Comparison of ENCODE assay signal across 8 cellular contexts in the genomic region with DNA sequence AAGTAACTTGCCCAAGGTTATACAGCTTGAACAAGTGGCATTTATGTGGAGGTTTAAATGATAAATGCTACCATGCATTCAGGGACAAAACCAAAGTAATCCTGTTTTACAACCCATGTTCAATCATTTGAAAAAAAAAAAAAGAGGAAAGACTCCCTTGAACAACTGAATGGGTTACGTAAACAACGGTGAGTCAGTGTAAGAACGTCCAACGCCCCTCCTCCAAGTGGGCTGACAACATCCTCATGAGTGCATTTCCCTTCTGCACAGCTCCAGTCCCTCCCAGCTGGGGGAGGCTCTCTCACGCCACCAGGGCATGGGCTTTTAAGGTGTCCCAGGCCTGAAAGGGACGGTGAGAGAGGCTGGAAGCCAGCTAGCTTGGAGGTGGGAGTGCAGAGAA.
DNase-seq lines count a peak whose midpoint lies in the region; ATAC-seq lines count a peak whose summit lies in the region.

No MANE protein-coding gene starts in this region.

- H3K27ac Mint-ChIP-seq in activated CD8-positive, alpha-beta memory T cell treated with anti-CD3 and anti-CD28 coated beads, Interleukin-2, amount 10 ng/mL, durations not matched to agents 7 days and 5 days = peak overlapping the region; percentile 88

- peak overlapping the region; percentile 86 for H3K27ac ChIP-seq in epithelial cell of prostate

- no peaks in the 10 kb centered on the region for H3K9me3 Mint-ChIP-seq in activated CD8-positive, alpha-beta memory T cell treated with anti-CD3 and anti-CD28 coated beads, Interleukin-2, amount 10 ng/mL, durations not matched to agents 7 days and 5 days (ENCODE audit: low read depth)

- CTCF ChIA-PET in activated CD8-positive, alpha-beta memory T cell treated with anti-CD3 and anti-CD28 coated beads, Interleukin-2, amount 10 ng/mL, durations not matched to agents 7 days and 5 days (lab: Charles Lee) = interaction anchor here (0.8 to 2.4 kb wide), 9 partner anchors 17 to 120 kb away, joined by 3 to 16 read pairs (median 5); no protein-coding TSS in a partner anchor

- peak; percentile 98 for ATAC-seq in activated CD8-positive, alpha-beta memory T cell treated with anti-CD3 and anti-CD28 coated beads, Interleukin-2, amount 10 ng/mL, durations not matched to agents 7 days and 5 days
- ATAC-seq in GM18909 (IDR thresholded peaks at IDR 0.05; ENCODE audit: poor library complexity, unreplicated experiment) (no peak), GM18498 (IDR thresholded peaks at IDR 0.05; ENCODE audit: unreplicated experiment) (no peak)

- H3K36me3 Mint-ChIP-seq in activated CD8-positive, alpha-beta memory T cell treated with anti-CD3 and anti-CD28 coated beads, Interleukin-2, amount 10 ng/mL, durations not matched to agents 7 days and 5 days = peaks cover 51% of the 10 kb centered on the region

- peaks cover 52% of the 10 kb centered on the region for H3K4me1 Mint-ChIP-seq in activated CD8-positive, alpha-beta memory T cell treated with anti-CD3 and anti-CD28 coated beads, Interleukin-2, amount 10 ng/mL, durations not matched to agents 7 days and 5 days

- no peaks in the 10 kb centered on the region for H3K27me3 Mint-ChIP-seq in activated CD8-positive, alpha-beta memory T cell treated with anti-CD3 and anti-CD28 coated beads, Interleukin-2, amount 10 ng/mL, durations not matched to agents 7 days and 5 days

- no peak overlapping the region for H3K4me3 Mint-ChIP-seq in activated CD8-positive, alpha-beta memory T cell treated with anti-CD3 and anti-CD28 coated beads, Interleukin-2, amount 10 ng/mL, durations not matched to agents 7 days and 5 days

- DNase-seq in GM04504 (ENCODE audit: low read depth) (peak; percentile 96), NCI-H69 (lab: John Stamatoyannopoulos, UW) (peak; percentile 81), epithelial cell of prostate (ENCODE audit: low read depth, low spot score) (peak; percentile 88), myocyte (ENCODE audit: low read depth) (peak; percentile 93)
- DNase-seq in activated CD8-positive, alpha-beta memory T cell treated with anti-CD3 and anti-CD28 coated beads, Interleukin-2, amount 10 ng/mL, durations not matched to agents 7 days and 5 days = peak; percentile 90
- peak; percentile 79 for DNase-seq in stimulated activated naive CD4-positive, alpha-beta T cell treated with Interleukin-2 at 50 U/mL for 16 hours (lab: John Stamatoyannopoulos, UW)
